11 cellular contexts compared by ENCODE assay signal in genomic region chr16:20903116-20903888, GRCh38. TPM values are rescaled to one million over a fixed set of nuclear protein-coding genes. Genes with fewer than 3 reads are reported as not detected.
DNase-seq lines count a peak whose midpoint lies in the region; ATAC-seq and TF ChIP-seq lines count a peak whose summit lies in the region.
"Had no signal": no experiment of that assay in that cellular context is flagged by ENCODE, and none has a peak within 500 bp of the region (broad histone marks: within the 10 kb centered on the region; RNA-seq: fewer than 3 reads in every experiment).

No MANE protein-coding gene starts in this region.

- DNase-seq in heart left ventricle: no peak
- DNase-seq in left cardiac atrium: no peak
- no peak for DNase-seq in activated CD4-positive, alpha-beta memory T cell treated with anti-CD3 and anti-CD28 coated beads, Interleukin-2, amount 10 ng/mL, durations not matched to agents 7 days and 5 days
- DNase-seq in memory B cell (ENCODE audit: low spot score in 2 of 2): no peak
- DNase-seq in upper lobe of left lung: no peak
- DNase-seq in BE2C: no peak
- no peak for DNase-seq in stimulated activated CD4-positive, alpha-beta T cell treated with anti-CD3 and anti-CD28 coated beads, Interleukin-1b, Interleukin-23, amount 100 ng/mL, for 48 hours
- DNase-seq: activated CD4-positive, alpha-beta T cell treated with anti-CD3 and anti-CD28 coated beads, Interleukin-2, amount 50 U/mL, for 1 hour; mesendoderm; NCI-H2171 treated with DMSO at 0.1 percent for 48 hours had no signal

- H3K4me1 ChIP-seq in heart left ventricle (peaks cover 17 to 81% (median 65%) of the 10 kb centered on the region in 12 donors), upper lobe of left lung (peaks cover 61 to 74% (median 67%) of the 10 kb centered on the region in 4 donors), BE2C (no peaks in the 10 kb centered on the region; the same call in 1 of the 2 replicates)

- TF ChIP-seq EP300 in upper lobe of left lung (IDR thresholded peaks at IDR 0.05): no peak

- intact Hi-C loops in heart left ventricle (cut with DNase I): loop anchor here in 8 of 10 donors (2.0 to 5.0 kb wide), 4 partner anchors 36 to 399 kb away; no protein-coding TSS in a partner anchor
- intact Hi-C loops in left cardiac atrium (cut with DNase I): loop anchor here in 1 of 2 donors (10.0 kb wide), 1 partner anchor 49 kb away; no protein-coding TSS in a partner anchor

- peaks cover 3% of the 10 kb centered on the region for H3K9me3 Mint-ChIP-seq in activated CD4-positive, alpha-beta memory T cell treated with anti-CD3 and anti-CD28 coated beads, Interleukin-2, amount 10 ng/mL, durations not matched to agents 7 days and 5 days
- no peaks in the 10 kb centered on the region for H3K9me3 Mint-ChIP-seq in memory B cell

- H3K4me1 Mint-ChIP-seq in activated CD4-positive, alpha-beta memory T cell treated with anti-CD3 and anti-CD28 coated beads, Interleukin-2, amount 10 ng/mL, durations not matched to agents 7 days and 5 days: peaks cover 78% of the 10 kb centered on the region
- H3K4me1 Mint-ChIP-seq in memory B cell: peaks cover 41% of the 10 kb centered on the region

- ATAC-seq in heart left ventricle (no peak), left cardiac atrium (no peak), memory B cell (ENCODE audit: low read depth) (no peak), upper lobe of left lung (ENCODE audit: low FRiP score in 2 of 2) (no peak), GM19455 (IDR thresholded peaks at IDR 0.05; ENCODE audit: unreplicated experiment) (no peak)

- TF ChIP-seq CTCF in heart left ventricle (IDR thresholded peaks at IDR 0.05) (no peak), upper lobe of left lung (IDR thresholded peaks at IDR 0.05) (no peak), BE2C (IDR thresholded peaks at IDR 0.05; ENCODE audit: low read depth, low read length) (no peak)

- POLR2A ChIA-PET in activated CD4-positive, alpha-beta memory T cell treated with anti-CD3 and anti-CD28 coated beads, Interleukin-2, amount 10 ng/mL, durations not matched to agents 7 days and 5 days (lab: Charles Lee): interaction anchor here (0.7 to 7.5 kb wide), 10 partner anchors 8 to 97 kb away, joined by 3 to 113 read pairs (median 8); partner anchors contain the start of genes ERI2 and REXO5

- H3K9me3 ChIP-seq in heart left ventricle (no peaks in the 10 kb centered on the region), upper lobe of left lung (no peaks in the 10 kb centered on the region), BE2C (no peaks in the 10 kb centered on the region)

- 75 to 87% (median 82%) methylated on average over 5 of the region's 5 CpGs for WGBS in heart left ventricle, 4 donors
- 76 to 77% methylated on average over 4 to 5 of the region's 5 CpGs for WGBS in upper lobe of left lung, 2 donors

- CTCF ChIA-PET in activated CD4-positive, alpha-beta memory T cell treated with anti-CD3 and anti-CD28 coated beads, Interleukin-2, amount 10 ng/mL, durations not matched to agents 7 days and 5 days (lab: Charles Lee): interaction anchor here (0.6 to 1.5 kb wide), 2 partner anchors 29 to 55 kb away, joined by 3 to 5 read pairs; no protein-coding TSS in a partner anchor

- no peak overlapping the region for H3K4me3 ChIP-seq in heart left ventricle
- no peak overlapping the region for H3K4me3 ChIP-seq in upper lobe of left lung
- no peak overlapping the region for H3K4me3 ChIP-seq in BE2C (ENCODE audit: low read depth, low read length)

- H3K27ac ChIP-seq in heart left ventricle (peak overlapping the region in 10 of 12 donors; percentile 15 to 99 (median 86)), upper lobe of left lung (peak overlapping the region; percentile 95 to 99 (median 97))

- peaks cover 0 to 5% (median 0%) of the 10 kb centered on the region in 9 donors for H3K36me3 ChIP-seq in heart left ventricle
- H3K36me3 ChIP-seq in upper lobe of left lung: no peaks in the 10 kb centered on the region
- H3K36me3 ChIP-seq in BE2C: no peaks in the 10 kb centered on the region

- peaks cover 79% of the 10 kb centered on the region for H3K36me3 Mint-ChIP-seq in activated CD4-positive, alpha-beta memory T cell treated with anti-CD3 and anti-CD28 coated beads, Interleukin-2, amount 10 ng/mL, durations not matched to agents 7 days and 5 days (ENCODE audit: low read depth)
- peaks cover 5% of the 10 kb centered on the region for H3K36me3 Mint-ChIP-seq in memory B cell

- no peaks in the 10 kb centered on the region for H3K27me3 Mint-ChIP-seq in activated CD4-positive, alpha-beta memory T cell treated with anti-CD3 and anti-CD28 coated beads, Interleukin-2, amount 10 ng/mL, durations not matched to agents 7 days and 5 days
- H3K27me3 Mint-ChIP-seq in memory B cell: no peaks in the 10 kb centered on the region

- no peaks in the 10 kb centered on the region for H3K27me3 ChIP-seq in heart left ventricle
- no peaks in the 10 kb centered on the region for H3K27me3 ChIP-seq in upper lobe of left lung
- no peaks in the 10 kb centered on the region for H3K27me3 ChIP-seq in BE2C

- H3K27ac Mint-ChIP-seq in activated CD4-positive, alpha-beta memory T cell treated with anti-CD3 and anti-CD28 coated beads, Interleukin-2, amount 10 ng/mL, durations not matched to agents 7 days and 5 days: peak overlapping the region; percentile 82
- H3K27ac Mint-ChIP-seq in memory B cell: peak overlapping the region; percentile 36

- no peak for TF ChIP-seq POLR2A in heart left ventricle (IDR thresholded peaks at IDR 0.05)
- no peak for TF ChIP-seq POLR2A in upper lobe of left lung (IDR thresholded peaks at IDR 0.05)

- H3K4me3 Mint-ChIP-seq in activated CD4-positive, alpha-beta memory T cell treated with anti-CD3 and anti-CD28 coated beads, Interleukin-2, amount 10 ng/mL, durations not matched to agents 7 days and 5 days: peak overlapping the region; percentile 83
- no peak overlapping the region for H3K4me3 Mint-ChIP-seq in memory B cell

RNA-seq across cellular contexts. Expression of gene LYRM1, which starts 2.7 kb away (rescaled TPM):
- 100 to 1,000 TPM in 2 of 9 donors, 10 to 100 TPM in 7; 40.2 to 124 (median 54.6) TPM for total RNA-seq in heart left ventricle
- polyA plus RNA-seq in heart left ventricle: 10 to 100 TPM; 65.5 to 73.0 TPM
- 10 to 100 TPM; 32.6 TPM for total RNA-seq in left cardiac atrium
- 10 to 100 TPM; 45.2 to 47.0 TPM for total RNA-seq in activated CD4-positive, alpha-beta memory T cell treated with anti-CD3 and anti-CD28 coated beads, Interleukin-2, amount 10 ng/mL, durations not matched to agents 7 days and 5 days
- 10 to 100 TPM in 5 of 6 donors, 1 to 10 TPM in 1; 6.8 to 34.4 (median 22.3) TPM for total RNA-seq in upper lobe of left lung
- polyA plus RNA-seq in BE2C (2012; ENCODE audit: insufficient read depth, insufficient read length, low read depth): 17.4 TPM

RNA-seq across cellular contexts. Expression of gene DCUN1D3, which starts 3.1 kb away (rescaled TPM):
- total RNA-seq in heart left ventricle (10 to 100 TPM in 7 of 9 donors, 1 to 10 TPM in 2; 8.3 to 21.4 (median 11.0) TPM), left cardiac atrium (10 to 100 TPM; 15.6 to 27.4 TPM), upper lobe of left lung (10 to 100 TPM in 5 of 6 donors, 1 to 10 TPM in 1; 7.2 to 33.0 (median 19.3) TPM)
- polyA plus RNA-seq in heart left ventricle: 10 to 100 TPM in 1 of 2 donors, 1 to 10 TPM in 1; 2.6 to 13.4 TPM
- total RNA-seq in activated CD4-positive, alpha-beta memory T cell treated with anti-CD3 and anti-CD28 coated beads, Interleukin-2, amount 10 ng/mL, durations not matched to agents 7 days and 5 days: 10 to 100 TPM; 20.7 to 21.6 TPM
- polyA plus RNA-seq in BE2C (2012; ENCODE audit: insufficient read depth, insufficient read length, low read depth): 7.5 TPM
